Comparison of ENCODE assay signal across 22 cellular contexts in the genomic region with DNA sequence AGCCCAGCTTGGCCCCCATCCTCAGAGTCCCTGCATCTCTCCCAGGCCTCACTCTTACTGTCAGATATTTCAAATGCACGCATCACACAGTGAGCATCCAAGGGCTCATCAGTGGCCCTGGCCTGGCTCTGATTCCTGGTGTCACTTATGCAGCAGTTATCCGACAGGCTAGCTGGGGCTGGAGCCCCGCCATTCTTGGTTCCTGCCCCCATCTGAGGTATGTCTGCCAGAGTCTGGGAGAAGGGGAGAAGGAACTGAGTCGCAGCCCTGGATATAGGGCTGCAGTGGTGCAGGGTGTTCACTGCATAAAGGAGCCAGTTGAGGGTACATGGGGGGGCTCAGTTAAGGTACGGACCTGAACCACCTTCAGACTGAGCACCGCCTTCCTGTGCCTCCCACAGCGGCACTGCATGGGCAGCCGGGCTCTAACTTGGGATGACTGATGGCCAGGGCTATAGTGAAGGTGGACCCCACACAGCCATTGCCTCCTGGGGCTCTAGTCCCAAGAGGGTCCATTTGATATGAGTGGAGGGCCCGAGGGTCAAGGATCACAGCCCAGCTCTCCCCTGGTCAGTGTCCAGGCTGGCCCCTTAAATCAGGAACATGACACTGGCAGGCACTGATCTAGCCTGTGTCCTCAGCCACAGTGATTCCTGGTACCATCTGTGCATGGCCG. TPM values are rescaled to one million over a fixed set of nuclear protein-coding genes. Genes with fewer than 3 reads are reported as not detected.
DNase-seq lines count a peak whose midpoint lies in the region; ATAC-seq and TF ChIP-seq lines count a peak whose summit lies in the region.
"Had no signal": no experiment of that assay in that cellular context is flagged by ENCODE, and none has a peak within 500 bp of the region (broad histone marks: within the 10 kb centered on the region; RNA-seq: fewer than 3 reads in every experiment).

No MANE protein-coding gene starts in this region.

- H3K36me3 ChIP-seq in CD4-positive, CD25-positive, alpha-beta regulatory T cell (ENCODE audit: control insufficient read depth, insufficient read depth, low read length): no peaks in the 10 kb centered on the region

- H3K9me3 Mint-ChIP-seq in CD14-positive monocyte (peaks cover 0 to 8% (median 4%) of the 10 kb centered on the region in 7 donors), endothelial cell (ENCODE audit: unreplicated experiment) (no peaks in the 10 kb centered on the region)
- no peaks in the 10 kb centered on the region for H3K9me3 Mint-ChIP-seq in CD4-positive, CD25-positive, alpha-beta regulatory T cell
- H3K9me3 Mint-ChIP-seq: CD8-positive, alpha-beta memory T cell; GM23338 had no signal

- no peaks in the 10 kb centered on the region for H3K9me3 ChIP-seq in CD4-positive, CD25-positive, alpha-beta regulatory T cell (ENCODE audit: control insufficient read depth in 2 of 2, low read length in 2 of 2)
- H3K9me3 ChIP-seq: BLaER1 had no signal

- in situ Hi-C loops in KBM-7 (cut with MboI; ENCODE audit: low pct_unique_long_range_greater_than_20kb, low sequenced_read_pairs): no loop called here

- peaks cover 2% of the 10 kb centered on the region for H3K27me3 ChIP-seq in CD4-positive, CD25-positive, alpha-beta regulatory T cell (ENCODE audit: control insufficient read depth, insufficient read depth, low read length)
- H3K27me3 ChIP-seq: SJCRH30 had no signal

- H3K4me1 Mint-ChIP-seq in CD14-positive monocyte: peaks cover 20% of the 10 kb centered on the region
- peaks cover 0 to 20% (median 5%) of the 10 kb centered on the region in 4 donors for H3K4me1 Mint-ChIP-seq in CD4-positive, CD25-positive, alpha-beta regulatory T cell
- peaks cover 7% of the 10 kb centered on the region for H3K4me1 Mint-ChIP-seq in endothelial cell (ENCODE audit: unreplicated experiment)

- intact Hi-C loops in CD14-positive monocyte (cut with micrococcal nuclease): loop anchor here (2.0 to 5.0 kb wide), 5 partner anchors 69 to 144 kb away; a partner anchor contains a TSS
- intact Hi-C loops in posterior vena cava (cut with DNase I): loop anchor here (10.0 kb wide), 4 partner anchors 87 to 147 kb away; no protein-coding TSS in a partner anchor

- H3K27ac Mint-ChIP-seq in CD14-positive monocyte (no peak overlapping the region), endothelial cell (ENCODE audit: unreplicated experiment) (no peak overlapping the region)
- no peak overlapping the region for H3K27ac Mint-ChIP-seq in CD4-positive, CD25-positive, alpha-beta regulatory T cell
- H3K27ac Mint-ChIP-seq: GM23338 had no signal

- no peak overlapping the region for H3K4me3 ChIP-seq in CD4-positive, CD25-positive, alpha-beta regulatory T cell (ENCODE audit: low read depth, low read length)
- H3K4me3 ChIP-seq: BLaER1, SJCRH30 had no signal

- H3K27me3 Mint-ChIP-seq in CD14-positive monocyte (ENCODE audit: low read depth in 3 of 3) (peaks cover 32 to 41% (median 37%) of the 10 kb centered on the region in 3 donors), endothelial cell (ENCODE audit: unreplicated experiment) (peaks cover 15% of the 10 kb centered on the region)
- peaks cover 14% of the 10 kb centered on the region for H3K27me3 Mint-ChIP-seq in CD4-positive, CD25-positive, alpha-beta regulatory T cell

- H3K4me3 Mint-ChIP-seq in CD14-positive monocyte: peak overlapping the region; percentile 12 to 39
- peak overlapping the region in 3 of 4 donors; percentile 48 to 63 (median 60) for H3K4me3 Mint-ChIP-seq in CD4-positive, CD25-positive, alpha-beta regulatory T cell
- peak overlapping the region; percentile 51 for H3K4me3 Mint-ChIP-seq in endothelial cell (ENCODE audit: unreplicated experiment)

- H3K36me3 Mint-ChIP-seq in CD14-positive monocyte: peaks cover 12 to 16% of the 10 kb centered on the region in 2 donors
- H3K36me3 Mint-ChIP-seq in CD4-positive, CD25-positive, alpha-beta regulatory T cell: no peaks in the 10 kb centered on the region
- no peaks in the 10 kb centered on the region for H3K36me3 Mint-ChIP-seq in endothelial cell (ENCODE audit: low read depth, unreplicated experiment)
- H3K36me3 Mint-ChIP-seq: CD8-positive, alpha-beta memory T cell had no signal

- no peak for ATAC-seq in CD4-positive, CD25-positive, alpha-beta regulatory T cell (ENCODE audit: low read depth in 2 of 2)
- ATAC-seq in HG02678 (IDR thresholded peaks at IDR 0.05; ENCODE audit: unreplicated experiment): no peak
- no peak for ATAC-seq in HG02798 (IDR thresholded peaks at IDR 0.05; ENCODE audit: poor library complexity, unreplicated experiment)
- ATAC-seq: GM23338, Panc1 had no signal

- H3K27ac ChIP-seq in CD4-positive, CD25-positive, alpha-beta regulatory T cell (ENCODE audit: insufficient read depth, low read length, poor library complexity, severe bottlenecking): no peak overlapping the region
- H3K27ac ChIP-seq: BLaER1, SJCRH30 had no signal

- no peak for DNase-seq in CD14-positive monocyte (ENCODE audit: low spot score)
- DNase-seq in CD4-positive, CD25-positive, alpha-beta regulatory T cell: no peak
- DNase-seq in endothelial cell (ENCODE audit: low spot score): no peak
- peak; percentile 49 for DNase-seq in posterior vena cava (ENCODE audit: low spot score)
- DNase-seq in KBM-7: no peak
- DNase-seq in cerebellum (ENCODE audit: low spot score): no peak
- DNase-seq: Calu3; CD8-positive, alpha-beta memory T cell; DMS153; KG1; NCI-H1092 treated with DMSO at 0.1 percent for 48 hours; NCI-H146; NCI-H2029; NCI-H226; NCI-H774; NK-92 treated with Interleukin-12 subunit alpha and Interleukin-12 subunit beta, amount 100 ng/mL, for 24 hours; SJCRH30 had no signal

- no peak for TF ChIP-seq CTCF in CD14-positive monocyte (IDR thresholded peaks at IDR 0.05)
- no peak for TF ChIP-seq CTCF in endothelial cell (IDR thresholded peaks at IDR 0.05; ENCODE audit: unreplicated experiment)

- peaks cover 29% of the 10 kb centered on the region for H3K4me1 ChIP-seq in CD4-positive, CD25-positive, alpha-beta regulatory T cell (ENCODE audit: control insufficient read depth, insufficient read depth, low read length, poor library complexity, severe bottlenecking)
- H3K4me1 ChIP-seq: SJCRH30 had no signal

RNA-seq across cellular contexts. Expression of a gene that starts 1.8 kb away (rescaled TPM):
- polyA plus RNA-seq in CD14-positive monocyte: 1 to 10 TPM in 1 of 2 donors, under 1 TPM in 1; 0.88 to 1.3 TPM
- 0.72 TPM for total RNA-seq in CD4-positive, CD25-positive, alpha-beta regulatory T cell
- under 1 TPM in 2 of 4 donors, not detected in 2; 0.12 to 0.26 TPM for polyA plus RNA-seq in CD4-positive, CD25-positive, alpha-beta regulatory T cell
- total RNA-seq in endothelial cell (ENCODE audit: unreplicated experiment) (0.31 TPM), posterior vena cava (10 to 100 TPM in 1 of 2 donors, 1 to 10 TPM in 1; 7.4 to 40.3 TPM), cerebellum (10.1 TPM)
- total RNA-seq: Calu3, SJCRH30 had no signal

RNA-seq across cellular contexts. Expression of a gene that starts 21.2 kb away (rescaled TPM):
- polyA plus RNA-seq in CD14-positive monocyte: 1 to 10 TPM; 5.6 to 6.1 TPM
- total RNA-seq in CD4-positive, CD25-positive, alpha-beta regulatory T cell: 21.6 TPM
- 10 to 100 TPM; 13.7 to 16.6 (median 15.9) TPM for polyA plus RNA-seq in CD4-positive, CD25-positive, alpha-beta regulatory T cell
- total RNA-seq in endothelial cell (ENCODE audit: unreplicated experiment) (14.2 TPM), posterior vena cava (1 to 10 TPM; 7.0 to 8.8 TPM), cerebellum (16.2 TPM)
